8 cellular contexts compared by ENCODE assay signal in genomic region chr22:40347300-40347699, GRCh38. TPM values are rescaled to one million over a fixed set of nuclear protein-coding genes. Genes with fewer than 3 reads are reported as not detected.
A peak's percentile ranks its signal among the peaks of the same experiment; 100 is the strongest.
DNase-seq lines count a peak whose midpoint lies in the region; ATAC-seq and TF ChIP-seq lines count a peak whose summit lies in the region.

No MANE protein-coding gene starts in this region.

- peak overlapping the region; percentile 84 for H3K27ac ChIP-seq in OCI-LY3 (ENCODE audit: low read length)
- peak overlapping the region; percentile 84 for H3K27ac ChIP-seq in neutrophil

- intact Hi-C loops in CD14-positive monocyte (cut with micrococcal nuclease): loop anchor here (2.0 to 10.0 kb wide), 2 partner anchors 302 to 812 kb away; no protein-coding TSS in a partner anchor

- H3K4me3 Mint-ChIP-seq in CD14-positive monocyte (peak overlapping the region; percentile 94 to 97), endothelial cell (ENCODE audit: unreplicated experiment) (peak overlapping the region; percentile 98)

- H3K27ac Mint-ChIP-seq in CD14-positive monocyte (peak overlapping the region; percentile 27 to 96 (median 93)), endothelial cell (ENCODE audit: unreplicated experiment) (peak overlapping the region; percentile 87)

- H3K4me1 Mint-ChIP-seq in CD14-positive monocyte (peaks cover 33% of the 10 kb centered on the region), endothelial cell (ENCODE audit: unreplicated experiment) (peaks cover 18% of the 10 kb centered on the region)

- H3K4me3 ChIP-seq in OCI-LY3 (ENCODE audit: low read length) (peak overlapping the region; percentile 91), neutrophil (ENCODE audit: low read depth in 1 of 2, low read length in 1 of 2) (peak overlapping the region; percentile 73 to 79)

- no peak for TF ChIP-seq CTCF in CD14-positive monocyte (IDR thresholded peaks at IDR 0.05)
- no peak for TF ChIP-seq CTCF in OCI-LY3 (IDR thresholded peaks at IDR 0.05; ENCODE audit: low read depth, low read length)
- TF ChIP-seq CTCF in endothelial cell (IDR thresholded peaks at IDR 0.05; ENCODE audit: unreplicated experiment): no peak
- no peak for TF ChIP-seq CTCF in neutrophil (IDR thresholded peaks at IDR 0.05)

- H3K4me1 ChIP-seq in OCI-LY3 (ENCODE audit: low read length) (peaks cover 15% of the 10 kb centered on the region), neutrophil (ENCODE audit: control insufficient read depth in 1 of 2, insufficient read depth in 1 of 2, low read depth in 1 of 2, low read length in 1 of 2) (peaks cover 30 to 32% of the 10 kb centered on the region in 2 experiments)

- DNase-seq in CD14-positive monocyte (ENCODE audit: low spot score) (no peak), endothelial cell (ENCODE audit: low spot score) (no peak), iPS-NIHi7 (ENCODE audit: extremely low spot score) (no peak), NOMO-1 treated with DMSO at 0.1 percent for 48 hours (lab: John Stamatoyannopoulos, UW; ENCODE audit: unreplicated experiment) (no peak)
- DNase-seq in effector CD8-positive, alpha-beta T cell (lab: John Stamatoyannopoulos, UW): no peak

- H3K36me3 Mint-ChIP-seq in CD14-positive monocyte (peaks cover 18 to 32% of the 10 kb centered on the region in 2 donors), endothelial cell (ENCODE audit: low read depth, unreplicated experiment) (peaks cover 3% of the 10 kb centered on the region)

- H3K4me2 ChIP-seq in OCI-LY3 (ENCODE audit: low read length): peak overlapping the region; percentile 85

- H2AFZ ChIP-seq in OCI-LY3 (ENCODE audit: low read depth, low read length): no peak overlapping the region

- H3K27me3 Mint-ChIP-seq in CD14-positive monocyte (ENCODE audit: low read depth in 3 of 3): no peaks in the 10 kb centered on the region
- H3K27me3 Mint-ChIP-seq in endothelial cell (ENCODE audit: unreplicated experiment): no peaks in the 10 kb centered on the region

- H3K27me3 ChIP-seq in OCI-LY3 (ENCODE audit: low read depth, low read length): no peaks in the 10 kb centered on the region
- H3K27me3 ChIP-seq in neutrophil: no peaks in the 10 kb centered on the region

- peaks cover 50% of the 10 kb centered on the region for H3K79me2 ChIP-seq in OCI-LY3 (ENCODE audit: low read length)

- no peaks in the 10 kb centered on the region for H3K9me3 Mint-ChIP-seq in CD14-positive monocyte
- H3K9me3 Mint-ChIP-seq in endothelial cell (ENCODE audit: unreplicated experiment): no peaks in the 10 kb centered on the region

- ATAC-seq in HG03097 (IDR thresholded peaks at IDR 0.05; ENCODE audit: low FRiP score, unreplicated experiment): no peak

- H3K9me3 ChIP-seq in OCI-LY3 (ENCODE audit: insufficient read depth, low read length) (no peaks in the 10 kb centered on the region), neutrophil (no peaks in the 10 kb centered on the region)

- peaks cover 24% of the 10 kb centered on the region for H3K36me3 ChIP-seq in OCI-LY3 (replicated peaks; ENCODE audit: low read depth, low read length)
- H3K36me3 ChIP-seq in neutrophil: peaks cover 15% of the 10 kb centered on the region

- H3K9ac ChIP-seq in OCI-LY3 (ENCODE audit: low read length): peak overlapping the region; percentile 85

- H4K20me1 ChIP-seq in OCI-LY3 (ENCODE audit: insufficient read depth, low read length): no peaks in the 10 kb centered on the region; the same call in 1 of the 2 replicates

RNA-seq across cellular contexts. Expression of gene ADSL, which starts 1.0 kb away (rescaled TPM):
- polyA plus RNA-seq in CD14-positive monocyte: 10 to 100 TPM; 65.1 to 82.3 TPM
- 107 TPM for total RNA-seq in endothelial cell (ENCODE audit: unreplicated experiment)

RNA-seq across cellular contexts. Expression of gene SGSM3, which starts 23.1 kb away (rescaled TPM):
- polyA plus RNA-seq in CD14-positive monocyte: 10 to 100 TPM; 27.9 to 29.1 TPM
- 85.9 TPM for total RNA-seq in endothelial cell (ENCODE audit: unreplicated experiment)
